10 cellular contexts compared by ENCODE assay signal in the genomic region with DNA sequence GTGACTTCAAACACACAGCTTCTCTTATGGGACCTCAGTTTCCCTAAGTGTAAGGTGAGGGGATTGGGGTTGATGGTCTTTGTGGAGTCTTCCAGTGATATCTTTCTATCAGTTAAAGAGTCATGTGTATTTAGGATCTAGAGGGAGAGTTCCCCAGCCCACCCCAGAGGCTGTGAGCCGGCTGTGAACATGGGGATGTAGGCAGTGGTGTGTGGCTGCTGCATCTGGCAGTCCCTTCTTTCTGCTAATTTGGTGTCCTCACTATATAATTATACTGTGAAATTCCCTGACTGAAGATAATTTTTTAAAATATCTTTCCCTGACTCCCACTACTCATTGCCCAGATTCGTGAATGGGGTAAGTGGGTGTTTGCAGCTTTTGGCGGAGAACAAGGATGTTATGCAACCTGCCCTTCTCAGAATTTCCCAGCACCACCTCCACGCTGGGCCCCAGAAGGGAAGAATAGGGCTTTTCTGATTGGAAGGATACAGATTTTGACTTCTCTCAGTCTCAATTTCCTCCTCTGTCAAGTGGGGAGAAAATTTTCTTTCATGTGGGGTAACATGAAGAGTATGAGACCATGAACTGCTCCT.
A peak's percentile ranks its signal among the peaks of the same experiment; 100 is the strongest.
DNase-seq lines count a peak whose midpoint lies in the region; TF ChIP-seq lines count a peak whose summit lies in the region.
"Had no signal": no experiment of that assay in that cellular context is flagged by ENCODE, and none has a peak within 500 bp of the region (broad histone marks: within the 10 kb centered on the region; RNA-seq: fewer than 3 reads in every experiment).

No MANE protein-coding gene starts in this region.

- no peaks in the 10 kb centered on the region for H3K79me2 ChIP-seq in mesendoderm (ENCODE audit: control insufficient read depth, insufficient read depth, low read length)

- H3K27me3 ChIP-seq in dorsolateral prefrontal cortex (no peaks in the 10 kb centered on the region), mesendoderm (ENCODE audit: insufficient read depth, low read length, poor library complexity) (no peaks in the 10 kb centered on the region), subcutaneous abdominal adipose tissue (ENCODE audit: control insufficient read depth in 5 of 5, insufficient read depth in 4 of 5, low read length in 5 of 5) (peaks cover 0 to 14% (median 0%) of the 10 kb centered on the region in 5 donors)

- no peaks in the 10 kb centered on the region for H3K36me3 ChIP-seq in mesendoderm (ENCODE audit: control insufficient read depth, insufficient read depth, low read length)
- no peaks in the 10 kb centered on the region for H3K36me3 ChIP-seq in subcutaneous abdominal adipose tissue (ENCODE audit: control insufficient read depth in 5 of 5, insufficient read depth in 5 of 5, low read length in 5 of 5)

- H3K18ac ChIP-seq in mesendoderm (ENCODE audit: low read length), result no peak overlapping the region

- no peak overlapping the region for H2AK5ac ChIP-seq in mesendoderm (ENCODE audit: low read length)

- H3K4me2 ChIP-seq in mesendoderm (ENCODE audit: low read length), result no peak overlapping the region

- H3K79me1 ChIP-seq in mesendoderm (ENCODE audit: low read length), result no peaks in the 10 kb centered on the region

- DNase-seq in OCI-M1 (lab: John Stamatoyannopoulos, UW) (peak; percentile 15), dorsolateral prefrontal cortex (peak in 5 of 10 donors; percentile 35 to 56 (median 52)), mesendoderm (no peak), lower leg skin (ENCODE audit: low spot score in 2 of 2) (no peak), HUDEP-2 (lab: John Stamatoyannopoulos, UW; ENCODE audit: unreplicated experiment in 76 of 76) (no peak), CD1c-positive myeloid dendritic cell (ENCODE audit: extremely low spot score) (no peak), NCI-H1436 (lab: John Stamatoyannopoulos, UW) (no peak)
- DNase-seq: DMS79; naive thymus-derived CD8-positive, alpha-beta T cell had no signal

- no peak overlapping the region for H3K4ac ChIP-seq in mesendoderm (ENCODE audit: low read depth, low read length)

- TF ChIP-seq CTCF in dorsolateral prefrontal cortex (IDR thresholded peaks at IDR 0.05 in 54 of 56, conservative IDR thresholded peaks at IDR 0.05 in 2 of 56; ENCODE audit: low read depth in 1 of 56, partially characterized antibody in 56 of 56) (no peak), lower leg skin (IDR thresholded peaks at IDR 0.05) (no peak)

- H4K8ac ChIP-seq in mesendoderm (ENCODE audit: low read depth, low read length), result no peak overlapping the region

- TF ChIP-seq POLR2A in lower leg skin (IDR thresholded peaks at IDR 0.05), result no peak

- no peak overlapping the region for H2BK5ac ChIP-seq in mesendoderm (ENCODE audit: low read length)

- H3K9me3 ChIP-seq in subcutaneous abdominal adipose tissue (ENCODE audit: control insufficient read depth in 5 of 5, low read length in 5 of 5), result no peaks in the 10 kb centered on the region

- H3K9ac ChIP-seq in mesendoderm (ENCODE audit: low read length), result no peak overlapping the region
- H3K9ac ChIP-seq in subcutaneous abdominal adipose tissue (ENCODE audit: low read length in 5 of 5), result no peak overlapping the region

- no CpG with 5 or more reads among the region's 4 CpGs for WGBS in mesendoderm (ENCODE audit: extremely low coverage, insufficient coverage, low lambda C conversion rate)
- 28 to 39% methylated on average over 4 of the region's 4 CpGs for WGBS in lower leg skin, 2 donors

- H3K23ac ChIP-seq in mesendoderm (ENCODE audit: low read length), result no peak overlapping the region

- no peak overlapping the region for H4K5ac ChIP-seq in mesendoderm (ENCODE audit: low read length)

- H3K56ac ChIP-seq in mesendoderm (ENCODE audit: low read length), result peak overlapping the region; percentile 38

- no peak overlapping the region for H2BK15ac ChIP-seq in mesendoderm (replicated peaks; ENCODE audit: low read depth)

- H3K27ac ChIP-seq in dorsolateral prefrontal cortex (peak overlapping the region in 46 of 59 donors; percentile 1 to 75 (median 49)), mesendoderm (ENCODE audit: low read depth, low read length) (no peak overlapping the region), subcutaneous abdominal adipose tissue (ENCODE audit: low read depth, low read length) (peak overlapping the region; percentile 44)

- H3K4me1 ChIP-seq in mesendoderm (ENCODE audit: control insufficient read depth, low read depth, low read length), result peaks cover 14% of the 10 kb centered on the region
- peaks cover 4 to 42% (median 38%) of the 10 kb centered on the region in 5 donors for H3K4me1 ChIP-seq in subcutaneous abdominal adipose tissue (ENCODE audit: control insufficient read depth in 5 of 5, insufficient read depth in 5 of 5, low read length in 5 of 5)

- intact Hi-C loops in dorsolateral prefrontal cortex (cut with DNase I), result loop anchor here in 1 of 2 donors (5.0 kb wide), 3 partner anchors 67 to 142 kb away; partner anchors contain the start of gene RASGRF1
- intact Hi-C loops in lower leg skin (cut with DNase I; ENCODE audit: low total_unique reads), result no loop called here

- no peak overlapping the region for H3K4me3 ChIP-seq in dorsolateral prefrontal cortex
- no peak overlapping the region for H3K4me3 ChIP-seq in mesendoderm (ENCODE audit: low read length)
- no peak overlapping the region for H3K4me3 ChIP-seq in subcutaneous abdominal adipose tissue (ENCODE audit: low read depth in 1 of 5, low read length in 5 of 5)
- no peak overlapping the region for H3K4me3 ChIP-seq in lower leg skin (ENCODE audit: low read depth, poor library complexity, severe bottlenecking)

- H2BK120ac ChIP-seq in mesendoderm (ENCODE audit: low read depth, low read length), result no peak overlapping the region
